ENCODE assay signal across 27 cellular contexts in genomic region chr11:134739136-134739535, GRCh38.
"Had no signal": no experiment of that assay in that cellular context is flagged by ENCODE, and none has a peak within 500 bp of the region (broad histone marks: within the 10 kb centered on the region; RNA-seq: fewer than 3 reads in every experiment).

No MANE protein-coding gene starts in this region.

- H3K4me3 ChIP-seq: ascending aorta, breast epithelium, cardiac muscle cell, coronary artery, esophagus muscularis mucosa, gastrocnemius medialis had no signal

- H3K27me3 ChIP-seq: ascending aorta, cardiac muscle cell, esophagus muscularis mucosa, foreskin keratinocyte, gastrocnemius medialis had no signal

- ATAC-seq: activated naive CD4-positive, alpha-beta T cell treated with anti-CD3 and anti-CD28 coated beads, Interleukin-2, amount 50 U/mL, for 72 hours; activated T-cell treated with anti-CD3 and anti-CD28 coated beads, Interleukin-2, amount 50 U/mL, for 72 hours; foreskin keratinocyte; gastrocnemius medialis; WTC11 had no signal

- H3K36me3 ChIP-seq: ascending aorta, breast epithelium, cardiac muscle cell, esophagus muscularis mucosa, gastrocnemius medialis had no signal

- H3K9me3 ChIP-seq: ascending aorta, breast epithelium, esophagus muscularis mucosa, gastrocnemius medialis had no signal

- H3K27ac ChIP-seq: ascending aorta, breast epithelium, cardiac muscle cell, dorsolateral prefrontal cortex, esophagus muscularis mucosa, foreskin keratinocyte, gastrocnemius medialis had no signal

- DNase-seq: activated CD4-positive, alpha-beta memory T cell treated with anti-CD3 and anti-CD28 coated beads, Interleukin-2, amount 10 ng/mL, durations not matched to agents 7 days and 5 days; activated CD4-positive, alpha-beta T cell treated with anti-CD3 and anti-CD28 coated beads for 1 hour; activated CD4-positive, alpha-beta T cell treated with anti-CD3 and anti-CD28 coated beads for 4 hours; activated CD4-positive, alpha-beta T cell treated with anti-CD3 and anti-CD28 coated beads, Interleukin-2, amount 10 ng/mL, durations not matched to agents 7 days and 5 days; activated CD4-positive, alpha-beta T cell treated with anti-CD3 and anti-CD28 coated beads, Interleukin-2, amount 50 U/mL, for 4 hours; activated CD8-positive, alpha-beta memory T cell treated with anti-CD3 and anti-CD28 coated beads, Interleukin-2, amount 50 U/mL, for 48 hours; activated gamma-delta T cell; activated naive CD4-positive, alpha-beta T cell; activated naive CD4-positive, alpha-beta T cell treated with anti-CD3 and anti-CD28 coated beads, Interleukin-2, amount 10 ng/mL, durations not matched to agents 7 days and 5 days; activated naive CD8-positive, alpha-beta T cell treated with anti-CD3 and anti-CD28 coated beads, Interleukin-2, amount 10 ng/mL, durations not matched to agents 7 days and 5 days; activated T-cell treated with anti-CD3 and anti-CD28 coated beads for 4 hours; activated T-cell treated with anti-CD3 and anti-CD28 coated beads, Interleukin-2, amount 50 U/mL, for 24 hours; activated T-cell treated with anti-CD3 and anti-CD28 coated beads, Interleukin-2, amount 50 U/mL, for 72 hours; dorsolateral prefrontal cortex; effector memory CD4-positive, alpha-beta T cell; erythroblast; foreskin keratinocyte; gastrocnemius medialis; glutamatergic neuron; T-helper 2 cell had no signal

- H3K4me1 ChIP-seq: breast epithelium, foreskin keratinocyte, gastrocnemius medialis had no signal
